ENCODE assay signal across 11 cellular contexts in genomic region chr5:77211691-77212047, GRCh38. TPM values are rescaled to one million over a fixed set of nuclear protein-coding genes. Genes with fewer than 3 reads are reported as not detected.
DNase-seq lines count a peak whose midpoint lies in the region; ATAC-seq and TF ChIP-seq lines count a peak whose summit lies in the region.
"Had no signal": no experiment of that assay in that cellular context is flagged by ENCODE, and none has a peak within 500 bp of the region (broad histone marks: within the 10 kb centered on the region; RNA-seq: fewer than 3 reads in every experiment).

No MANE protein-coding gene starts in this region.

- no peaks in the 10 kb centered on the region for H3K36me3 ChIP-seq in HUES6 (ENCODE audit: control insufficient read depth, insufficient read depth, low read length)

- peaks cover 6 to 14% of the 10 kb centered on the region in 2 donors for H3K4me1 Mint-ChIP-seq in effector memory CD8-positive, alpha-beta T cell (ENCODE audit: low read depth in 2 of 2)
- H3K4me1 Mint-ChIP-seq in neural crest cell, result peaks cover 5% of the 10 kb centered on the region

- peaks cover 4% of the 10 kb centered on the region for H3K36me3 Mint-ChIP-seq in effector memory CD8-positive, alpha-beta T cell (ENCODE audit: insufficient read depth)
- peaks cover 11% of the 10 kb centered on the region for H3K36me3 Mint-ChIP-seq in neural crest cell (ENCODE audit: low read depth)

- no peak overlapping the region for H3K27ac ChIP-seq in HUES6 (ENCODE audit: low read depth, low read length)

- TF ChIP-seq CTCF in neural crest cell (conservative IDR thresholded peaks at IDR 0.05), result no peak
- no peak for TF ChIP-seq CTCF in foreskin fibroblast (IDR thresholded peaks at IDR 0.05; ENCODE audit: low read depth, low read length)

- ATAC-seq in effector memory CD8-positive, alpha-beta T cell (replicated peaks), result no peak

- no peaks in the 10 kb centered on the region for H3K9me3 Mint-ChIP-seq in effector memory CD8-positive, alpha-beta T cell
- no peaks in the 10 kb centered on the region for H3K9me3 Mint-ChIP-seq in neural crest cell

- peak overlapping the region; percentile 40 to 52 for H3K4me3 Mint-ChIP-seq in effector memory CD8-positive, alpha-beta T cell
- peak overlapping the region; percentile 17 for H3K4me3 Mint-ChIP-seq in neural crest cell

- no peak overlapping the region for H3K9ac ChIP-seq in HUES6 (ENCODE audit: low read length)

- peaks cover 71 to 80% of the 10 kb centered on the region in 2 donors for H3K27me3 Mint-ChIP-seq in effector memory CD8-positive, alpha-beta T cell
- peaks cover 77% of the 10 kb centered on the region for H3K27me3 Mint-ChIP-seq in neural crest cell (ENCODE audit: low read depth)

- peaks cover 81% of the 10 kb centered on the region for H3K27me3 ChIP-seq in HUES6 (ENCODE audit: control insufficient read depth, insufficient read depth, low read length)

- no peaks in the 10 kb centered on the region for H3K9me3 ChIP-seq in HUES6 (ENCODE audit: control insufficient read depth, insufficient read depth, low read depth, low read length)

- peaks cover 6% of the 10 kb centered on the region; the same call in 1 of the 2 replicates for H3K4me1 ChIP-seq in HUES6 (ENCODE audit: control insufficient read depth, insufficient read depth, low read length)

- H3K4me3 ChIP-seq in HUES6 (ENCODE audit: low read depth, low read length), result peak overlapping the region; percentile 64
- H3K4me3 ChIP-seq in foreskin fibroblast (ENCODE audit: low read depth in 1 of 2, low read length in 2 of 2), result no peak overlapping the region

- no peak overlapping the region for H3K27ac Mint-ChIP-seq in effector memory CD8-positive, alpha-beta T cell
- H3K27ac Mint-ChIP-seq in neural crest cell (ENCODE audit: unreplicated experiment), result no peak overlapping the region

- peak; percentile 59 for DNase-seq in Ammon's horn (ENCODE audit: low spot score)
- DNase-seq in effector memory CD8-positive, alpha-beta T cell, result no peak
- no peak for DNase-seq in neural crest cell (ENCODE audit: low read depth, low spot score)
- DNase-seq in cerebellar nuclear complex (lab: John Stamatoyannopoulos, UW), result no peak
- no peak for DNase-seq in foreskin fibroblast
- no peak for DNase-seq in NCI-H2081 treated with DMSO at 0.1 percent for 48 hours (lab: John Stamatoyannopoulos, UW)
- DNase-seq in HT-29 (ENCODE audit: low spot score), result no peak
- DNase-seq: DND-41; mesenchymal stem cell; stimulated activated CD4-positive, alpha-beta T cell treated with anti-CD3 and anti-CD28 coated beads, Interleukin-4, amount 100 ng/mL, for 4 hours had no signal

RNA-seq across cellular contexts. Expression of gene PDE8B, which starts 1.2 kb away (rescaled TPM):
- 0.44 and 1.1 TPM in 2 replicates for total RNA-seq in neural crest cell
- total RNA-seq in HT-29 (2014; rRNA removed; shearing (Covaris generic)), result not detected in 2 replicates
